Comparison of ENCODE assay signal across 8 cellular contexts in the genomic region with DNA sequence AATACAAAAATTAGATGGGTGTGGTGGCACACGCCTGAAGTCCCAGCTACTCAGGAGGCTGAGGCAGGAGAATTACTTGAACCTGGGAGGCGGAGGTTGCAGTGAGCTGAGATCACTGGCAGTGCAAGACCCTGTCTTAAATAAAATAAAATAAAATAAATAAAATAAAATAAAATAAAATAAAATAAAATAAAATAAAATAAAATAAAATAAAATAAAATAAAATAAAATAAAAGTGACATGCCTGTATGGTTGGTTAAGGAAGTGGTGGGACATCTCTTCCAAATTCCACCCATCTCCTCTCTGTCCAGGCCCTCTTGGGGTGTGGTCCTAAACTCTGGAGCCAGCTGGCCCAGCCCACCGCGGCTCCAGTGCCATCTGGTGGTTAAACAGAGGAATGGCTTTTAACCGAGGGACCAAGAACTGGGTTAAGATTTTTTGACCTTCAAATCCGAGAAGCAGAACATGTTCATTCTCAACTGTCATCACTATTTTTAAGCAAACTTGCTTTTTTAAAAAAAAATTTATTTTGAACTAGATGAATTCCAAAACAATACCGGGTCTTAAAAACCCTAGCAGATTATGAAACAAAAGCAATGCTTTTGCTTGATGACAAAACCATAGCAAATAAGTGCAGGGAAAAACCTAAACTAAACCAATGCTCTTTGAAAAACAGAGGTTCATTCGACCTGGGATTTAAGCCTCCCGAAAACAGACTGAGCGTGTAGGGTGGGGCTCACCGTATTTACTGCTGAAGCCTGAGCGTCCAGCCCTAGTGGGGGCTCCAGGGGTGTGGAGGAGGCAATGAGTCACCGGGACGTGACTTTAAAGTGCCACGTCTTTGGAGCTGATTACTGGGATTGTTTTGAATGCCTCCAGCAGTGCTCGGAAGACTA.
DNase-seq lines count a peak whose midpoint lies in the region; ATAC-seq and TF ChIP-seq lines count a peak whose summit lies in the region.

No MANE protein-coding gene starts in this region.

- H3K4me3 ChIP-seq in breast epithelium, result peak overlapping the region in 2 of 3 donors; percentile 7 to 9

- ATAC-seq in SK-N-SH treated with all-trans-retinoic acid at 6 μM for 48 hours, result peak; percentile 86
- peak; percentile 81 for ATAC-seq in stimulated activated effector memory CD8-positive, alpha-beta T cell treated with anti-CD3 and anti-CD28 coated beads, Interleukin-12 subunit alpha, Interleukin-12 subunit beta, amount 100 ng/mL, for 72 hours

- H3K4me1 Mint-ChIP-seq in stimulated activated effector memory CD8-positive, alpha-beta T cell treated with anti-CD3 and anti-CD28 coated beads, Interleukin-12 subunit alpha, Interleukin-12 subunit beta, amount 100 ng/mL, for 72 hours, result no peaks in the 10 kb centered on the region

- H3K4me3 Mint-ChIP-seq in stimulated activated effector memory CD8-positive, alpha-beta T cell treated with anti-CD3 and anti-CD28 coated beads, Interleukin-12 subunit alpha, Interleukin-12 subunit beta, amount 100 ng/mL, for 72 hours, result no peak overlapping the region

- peak; percentile 75 for TF ChIP-seq CTCF in GM12874 (IDR thresholded peaks at IDR 0.05; ENCODE audit: insufficient read depth, low read depth, low read length)
- TF ChIP-seq CTCF in breast epithelium (IDR thresholded peaks at IDR 0.05), result peak; percentile 25 to 70 (median 42)

- peaks cover 10% of the 10 kb centered on the region for H3K36me3 Mint-ChIP-seq in stimulated activated effector memory CD8-positive, alpha-beta T cell treated with anti-CD3 and anti-CD28 coated beads, Interleukin-12 subunit alpha, Interleukin-12 subunit beta, amount 100 ng/mL, for 72 hours

- in situ Hi-C loops in KBM-7 (cut with MboI; ENCODE audit: low pct_unique_long_range_greater_than_20kb, low sequenced_read_pairs), result no loop called here

- no peaks in the 10 kb centered on the region for H3K36me3 ChIP-seq in breast epithelium

- H3K4me1 ChIP-seq in breast epithelium, result no peaks in the 10 kb centered on the region

- intact Hi-C loops in breast epithelium (cut with DNase I; ENCODE audit: low total_unique reads), result no loop called here

- TF ChIP-seq POLR2A in breast epithelium (IDR thresholded peaks at IDR 0.05), result no peak

- no peaks in the 10 kb centered on the region for H3K9me3 Mint-ChIP-seq in stimulated activated effector memory CD8-positive, alpha-beta T cell treated with anti-CD3 and anti-CD28 coated beads, Interleukin-12 subunit alpha, Interleukin-12 subunit beta, amount 100 ng/mL, for 72 hours

- no peaks in the 10 kb centered on the region for H3K27me3 ChIP-seq in breast epithelium

- DNase-seq in AML-193 (lab: John Stamatoyannopoulos, UW) (peak; percentile 58 to 75), KBM-7 (peak; percentile 67), breast epithelium (ENCODE audit: low spot score in 2 of 2) (no peak), left kidney (ENCODE audit: low read depth, low spot score) (peak; percentile 64), NK-92 (lab: John Stamatoyannopoulos, UW; ENCODE audit: unreplicated experiment) (no peak)
- no peak for DNase-seq in stimulated activated effector memory CD8-positive, alpha-beta T cell treated with anti-CD3 and anti-CD28 coated beads, Interleukin-12 subunit alpha, Interleukin-12 subunit beta, amount 100 ng/mL, for 72 hours (ENCODE audit: low spot score in 2 of 2)

- peak overlapping the region; percentile 24 for H3K27ac Mint-ChIP-seq in stimulated activated effector memory CD8-positive, alpha-beta T cell treated with anti-CD3 and anti-CD28 coated beads, Interleukin-12 subunit alpha, Interleukin-12 subunit beta, amount 100 ng/mL, for 72 hours

- no peaks in the 10 kb centered on the region for H3K9me3 ChIP-seq in breast epithelium

- H3K27ac ChIP-seq in breast epithelium, result no peak overlapping the region

TF ChIP-seq in SK-N-SH treated with all-trans-retinoic acid at 6 μM for 48 hours, 23 proteins besides CTCF, POLR2A, EP300 and RAD21:
- TF ChIP-seq ESRRG (CRISPR knock-in tag; IDR thresholded peaks at IDR 0.05), result no peak
- TF ChIP-seq, protein P1, sequence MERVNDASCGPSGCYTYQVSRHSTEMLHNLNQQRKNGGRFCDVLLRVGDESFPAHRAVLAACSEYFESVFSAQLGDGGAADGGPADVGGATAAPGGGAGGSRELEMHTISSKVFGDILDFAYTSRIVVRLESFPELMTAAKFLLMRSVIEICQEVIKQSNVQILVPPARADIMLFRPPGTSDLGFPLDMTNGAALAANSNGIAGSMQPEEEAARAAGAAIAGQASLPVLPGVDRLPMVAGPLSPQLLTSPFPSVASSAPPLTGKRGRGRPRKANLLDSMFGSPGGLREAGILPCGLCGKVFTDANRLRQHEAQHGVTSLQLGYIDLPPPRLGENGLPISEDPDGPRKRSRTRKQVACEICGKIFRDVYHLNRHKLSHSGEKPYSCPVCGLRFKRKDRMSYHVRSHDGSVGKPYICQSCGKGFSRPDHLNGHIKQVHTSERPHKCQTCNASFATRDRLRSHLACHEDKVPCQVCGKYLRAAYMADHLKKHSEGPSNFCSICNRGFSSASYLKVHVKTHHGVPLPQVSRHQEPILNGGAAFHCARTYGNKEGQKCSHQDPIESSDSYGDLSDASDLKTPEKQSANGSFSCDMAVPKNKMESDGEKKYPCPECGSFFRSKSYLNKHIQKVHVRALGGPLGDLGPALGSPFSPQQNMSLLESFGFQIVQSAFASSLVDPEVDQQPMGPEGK (CRISPR knock-in tag; IDR thresholded peaks at IDR 0.05; ENCODE audit: borderline replicate concordance), result no peak
- TF ChIP-seq ZFP3 (CRISPR knock-in tag; IDR thresholded peaks at IDR 0.05), result no peak
- TF ChIP-seq ZNF565 (CRISPR knock-in tag; conservative IDR thresholded peaks at IDR 0.05; ENCODE audit: low read depth), result no peak
- TF ChIP-seq, protein P2, sequence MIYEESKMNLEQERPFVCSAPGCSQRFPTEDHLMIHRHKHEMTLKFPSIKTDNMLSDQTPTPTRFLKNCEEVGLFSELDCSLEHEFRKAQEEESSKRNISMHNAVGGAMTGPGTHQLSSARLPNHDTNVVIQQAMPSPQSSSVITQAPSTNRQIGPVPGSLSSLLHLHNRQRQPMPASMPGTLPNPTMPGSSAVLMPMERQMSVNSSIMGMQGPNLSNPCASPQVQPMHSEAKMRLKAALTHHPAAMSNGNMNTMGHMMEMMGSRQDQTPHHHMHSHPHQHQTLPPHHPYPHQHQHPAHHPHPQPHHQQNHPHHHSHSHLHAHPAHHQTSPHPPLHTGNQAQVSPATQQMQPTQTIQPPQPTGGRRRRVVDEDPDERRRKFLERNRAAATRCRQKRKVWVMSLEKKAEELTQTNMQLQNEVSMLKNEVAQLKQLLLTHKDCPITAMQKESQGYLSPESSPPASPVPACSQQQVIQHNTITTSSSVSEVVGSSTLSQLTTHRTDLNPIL (CRISPR knock-in tag; IDR thresholded peaks at IDR 0.05; ENCODE audit: low read depth), result no peak
- TF ChIP-seq PPARA (CRISPR knock-in tag; IDR thresholded peaks at IDR 0.05; ENCODE audit: borderline replicate concordance), result no peak
- no peak for TF ChIP-seq ARNTL (CRISPR knock-in tag; IDR thresholded peaks at IDR 0.05; ENCODE audit: borderline replicate concordance, low read depth)
- no peak for TF ChIP-seq ZNF70 (CRISPR knock-in tag; IDR thresholded peaks at IDR 0.05)
- TF ChIP-seq BACH2 (CRISPR knock-in tag; IDR thresholded peaks at IDR 0.05; ENCODE audit: borderline replicate concordance), result no peak
- no peak for TF ChIP-seq TOX (CRISPR knock-in tag; IDR thresholded peaks at IDR 0.05; ENCODE audit: borderline replicate concordance)
- TF ChIP-seq TCF4 (CRISPR knock-in tag; IDR thresholded peaks at IDR 0.05; ENCODE audit: borderline replicate concordance), result no peak
- TF ChIP-seq, protein P3, sequence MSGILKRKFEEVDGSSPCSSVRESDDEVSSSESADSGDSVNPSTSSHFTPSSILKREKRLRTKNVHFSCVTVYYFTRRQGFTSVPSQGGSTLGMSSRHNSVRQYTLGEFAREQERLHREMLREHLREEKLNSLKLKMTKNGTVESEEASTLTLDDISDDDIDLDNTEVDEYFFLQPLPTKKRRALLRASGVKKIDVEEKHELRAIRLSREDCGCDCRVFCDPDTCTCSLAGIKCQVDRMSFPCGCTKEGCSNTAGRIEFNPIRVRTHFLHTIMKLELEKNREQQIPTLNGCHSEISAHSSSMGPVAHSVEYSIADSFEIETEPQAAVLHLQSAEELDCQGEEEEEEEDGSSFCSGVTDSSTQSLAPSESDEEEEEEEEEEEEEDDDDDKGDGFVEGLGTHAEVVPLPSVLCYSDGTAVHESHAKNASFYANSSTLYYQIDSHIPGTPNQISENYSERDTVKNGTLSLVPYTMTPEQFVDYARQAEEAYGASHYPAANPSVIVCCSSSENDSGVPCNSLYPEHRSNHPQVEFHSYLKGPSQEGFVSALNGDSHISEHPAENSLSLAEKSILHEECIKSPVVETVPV (CRISPR knock-in tag; IDR thresholded peaks at IDR 0.05), result no peak
- TF ChIP-seq OSR1 (CRISPR knock-in tag; IDR thresholded peaks at IDR 0.05), result no peak
- TF ChIP-seq CSDC2 (CRISPR knock-in tag; IDR thresholded peaks at IDR 0.05), result no peak
- TF ChIP-seq ZNF8 (CRISPR knock-in tag; IDR thresholded peaks at IDR 0.05), result no peak
- TF ChIP-seq ZFP30 (CRISPR knock-in tag; IDR thresholded peaks at IDR 0.05), result no peak
- no peak for TF ChIP-seq ISL1 (CRISPR knock-in tag; IDR thresholded peaks at IDR 0.05)
TF ChIP-seq in SK-N-SH treated with all-trans-retinoic acid at 6 μM for 48 hours: peak in this region for 0.

Comparison
In these comparisons a context has a peak if more than half of its experiments do, and no peak if none do; other contexts are left out.
1. DNase-seq: peak in AML-193 (2 of 2), KBM-7 (single experiment) and left kidney (single experiment); none in breast epithelium (0 of 2), stimulated activated effector memory CD8-positive, alpha-beta T cell treated with anti-CD3 and anti-CD28 coated beads, Interleukin-12 subunit alpha, Interleukin-12 subunit beta, amount 100 ng/mL, for 72 hours (0 of 2) and NK-92 (single experiment).